In genomic region chr5:78294250-78295034, GRCh38 we compare ENCODE assay signal across 8 cellular contexts. TPM values are rescaled to one million over a fixed set of nuclear protein-coding genes. Genes with fewer than 3 reads are reported as not detected.
A peak's percentile ranks its signal among the peaks of the same experiment; 100 is the strongest.
DNase-seq lines count a peak whose midpoint lies in the region; ATAC-seq and TF ChIP-seq lines count a peak whose summit lies in the region.

TSS of gene AP3B1 (minus strand) at chr5:78294698. CDS start at chr5:78294579, 119 bp downstream.

- no peaks in the 10 kb centered on the region for H3K27me3 ChIP-seq in BJ (ENCODE audit: control insufficient read depth, insufficient read depth, low read length)
- no peaks in the 10 kb centered on the region for H3K27me3 ChIP-seq in colonic mucosa

- H3K4me1 Mint-ChIP-seq in activated CD4-positive, alpha-beta T cell treated with anti-CD3 and anti-CD28 coated beads, Interleukin-2, amount 10 ng/mL, durations not matched to agents 24 days and 14 days = peaks cover 26% of the 10 kb centered on the region

- H3K4me3 Mint-ChIP-seq in activated CD4-positive, alpha-beta T cell treated with anti-CD3 and anti-CD28 coated beads, Interleukin-2, amount 10 ng/mL, durations not matched to agents 24 days and 14 days = peak within 1 kb of the TSS; percentile 88

- ATAC-seq in GM19324 (IDR thresholded peaks at IDR 0.05; ENCODE audit: low FRiP score, unreplicated experiment) = peak; percentile 94
- ATAC-seq in HG03469 (IDR thresholded peaks at IDR 0.05; ENCODE audit: unreplicated experiment) = peak; percentile 84

- intact Hi-C loops in activated CD4-positive, alpha-beta T cell treated with anti-CD3 and anti-CD28 coated beads, Interleukin-2, amount 10 ng/mL, durations not matched to agents 24 days and 14 days (cut with micrococcal nuclease) = loop anchor here (1.0 to 10.0 kb wide), 6 partner anchors 66 to 800 kb away; partner anchors contain the start of genes ARSB, SCAMP1, TBCA and WDR41
- intact Hi-C loops in colonic mucosa (cut with DNase I) = loop anchor here (2.0 kb wide), 1 partner anchor 66 kb away; the partner anchor contains the start of gene SCAMP1

- no peak for TF ChIP-seq CTCF in BJ (IDR thresholded peaks at IDR 0.05; ENCODE audit: insufficient read depth, low read depth, low read length)
- no peak for TF ChIP-seq CTCF in colonic mucosa (IDR thresholded peaks at IDR 0.05)

- peak within 1 kb of the TSS; percentile 82 for H3K27ac ChIP-seq in colonic mucosa

- H3K27ac Mint-ChIP-seq in activated CD4-positive, alpha-beta T cell treated with anti-CD3 and anti-CD28 coated beads, Interleukin-2, amount 10 ng/mL, durations not matched to agents 24 days and 14 days = peak within 1 kb of the TSS; percentile 97

- DNase-seq in BJ (ENCODE audit: low read depth) (peak; percentile 87), NCI-H526 treated with DMSO at 0.1 percent for 48 hours (lab: John Stamatoyannopoulos, UW) (peak; percentile 87), colonic mucosa (peak; percentile 99), kidney tubule cell (ENCODE audit: low spot score) (peak; percentile 99)
- peak; percentile 99 for DNase-seq in activated CD4-positive, alpha-beta T cell treated with anti-CD3 and anti-CD28 coated beads, Interleukin-2, amount 10 ng/mL, durations not matched to agents 24 days and 14 days
- DNase-seq in stimulated activated CD4-positive, alpha-beta T cell treated with anti-CD3 and anti-CD28 coated beads, Interleukin-1b, Interleukin-23, amount 100 ng/mL, for 24 hours (ENCODE audit: low read depth in 4 of 4, low spot score in 1 of 4) = peak; percentile 90 to 96 (median 95)

- no peaks in the 10 kb centered on the region for H3K36me3 ChIP-seq in BJ (ENCODE audit: control insufficient read depth, insufficient read depth, low read length)
- no peaks in the 10 kb centered on the region for H3K36me3 ChIP-seq in colonic mucosa

- H3K36me3 Mint-ChIP-seq in activated CD4-positive, alpha-beta T cell treated with anti-CD3 and anti-CD28 coated beads, Interleukin-2, amount 10 ng/mL, durations not matched to agents 24 days and 14 days (ENCODE audit: low read depth) = peaks cover 11% of the 10 kb centered on the region

- H3K27me3 Mint-ChIP-seq in activated CD4-positive, alpha-beta T cell treated with anti-CD3 and anti-CD28 coated beads, Interleukin-2, amount 10 ng/mL, durations not matched to agents 24 days and 14 days = peaks cover 10% of the 10 kb centered on the region

- CTCF ChIA-PET in BJ (lab: Yijun Ruan, JAX) = interaction anchor here (1.0 kb wide), 1 partner anchor 17 kb away, joined by 3 read pairs; no protein-coding TSS in a partner anchor

- H3K9me3 Mint-ChIP-seq in activated CD4-positive, alpha-beta T cell treated with anti-CD3 and anti-CD28 coated beads, Interleukin-2, amount 10 ng/mL, durations not matched to agents 24 days and 14 days = no peaks in the 10 kb centered on the region

- POLR2A ChIA-PET in BJ (lab: Charles Lee) = interaction anchor here (0.5 to 0.9 kb wide), 2 partner anchors 66 to 997 kb away, joined by 4 read pairs; partner anchors contain the start of gene SCAMP1

- peak within 1 kb of the TSS; percentile 78 for H3K4me3 ChIP-seq in BJ (ENCODE audit: low read depth, low read length)
- H3K4me3 ChIP-seq in colonic mucosa = peak within 1 kb of the TSS; percentile 77

- no peaks in the 10 kb centered on the region for H3K9me3 ChIP-seq in colonic mucosa

- H3K9ac ChIP-seq in colonic mucosa (ENCODE audit: low read depth in 2 of 2, low read length in 2 of 2) = peak within 1 kb of the TSS; percentile 97

- peaks cover 3% of the 10 kb centered on the region for H3K4me1 ChIP-seq in colonic mucosa

RNA-seq across cellular contexts. Expression of gene AP3B1, which starts in this region (rescaled TPM):
- polyA plus RNA-seq in BJ (2011; rRNA removed) = 23.9 and 53.0 TPM in 2 replicates
- 32.7 and 36.7 TPM in 2 replicates for polyA minus RNA-seq in BJ (2011; rRNA and poly(A)+ RNA removed)
- total RNA-seq in activated CD4-positive, alpha-beta T cell treated with anti-CD3 and anti-CD28 coated beads, Interleukin-2, amount 10 ng/mL, durations not matched to agents 24 days and 14 days = 40.1 and 45.5 TPM in 2 replicates
- 10 to 100 TPM; 53.3 to 62.6 TPM for total RNA-seq in colonic mucosa

Comparison
In these comparisons a context has a peak if more than half of its experiments do, and no peak if none do; other contexts are left out.
1. Peak in every context shown above with its lines: DNase-seq, ATAC-seq, H3K4me3 ChIP-seq and H3K27ac ChIP-seq.